Comparison of ENCODE assay signal across 24 cellular contexts in the genomic region with DNA sequence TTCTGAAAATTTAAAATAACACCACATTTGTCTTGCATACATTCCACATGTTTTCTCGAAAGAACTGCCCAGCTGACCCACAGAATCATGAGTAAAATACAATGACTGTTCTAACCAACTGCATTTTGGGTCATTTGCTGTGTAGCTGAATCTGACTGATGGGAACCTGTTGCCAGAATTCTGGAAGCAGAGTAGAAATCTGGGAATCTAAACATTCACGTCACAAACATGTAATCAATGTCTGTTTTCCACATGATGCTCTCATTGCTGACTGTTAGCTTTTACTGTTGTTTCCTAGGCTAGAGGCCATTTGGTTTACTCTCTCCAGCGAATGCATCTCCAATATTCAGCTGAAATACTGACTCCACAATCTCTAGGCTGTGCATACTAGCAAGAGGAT.
"Had no signal": no experiment of that assay in that cellular context is flagged by ENCODE, and none has a peak within 500 bp of the region (broad histone marks: within the 10 kb centered on the region; RNA-seq: fewer than 3 reads in every experiment).

No MANE protein-coding gene starts in this region.

- H3K27ac ChIP-seq: left lung, lower lobe of right lung, neutrophil, parathyroid adenoma, right atrium auricular region, skin epidermis, spleen, tibial nerve, vagina had no signal

- H3K4me1 ChIP-seq: left lung, lower lobe of right lung, parathyroid adenoma, right atrium auricular region, spleen, tibial nerve, vagina had no signal

- DNase-seq: hypothalamus; immature natural killer cell; kidney; left colon; left lung; lower lobe of right lung; mammary epithelial cell; mesenchymal stem cell; naive thymus-derived CD8-positive, alpha-beta T cell; occipital lobe; spleen; stimulated activated CD4-positive, alpha-beta T cell treated with anti-CD3 and anti-CD28 coated beads, Interleukin-4, amount 100 ng/mL, for 24 hours; stimulated activated naive CD4-positive, alpha-beta T cell; stimulated activated naive CD8-positive, alpha-beta T cell treated with anti-CD3 and anti-CD28 coated beads, Interleukin-15, amount 100 ng/mL, for 72 hours; substantia nigra had no signal

- ATAC-seq: left colon; left lung; lower lobe of right lung; naive thymus-derived CD8-positive, alpha-beta T cell; sciatic nerve; stimulated activated effector memory CD8-positive, alpha-beta T cell treated with anti-CD3 and anti-CD28 coated beads, Interleukin-12 subunit alpha, Interleukin-12 subunit beta, amount 100 ng/mL, for 72 hours; stimulated activated naive CD8-positive, alpha-beta T cell treated with anti-CD3 and anti-CD28 coated beads, Interleukin-15, amount 100 ng/mL, for 72 hours had no signal

- H3K9me3 ChIP-seq: left lung, lower lobe of right lung, neutrophil, right atrium auricular region, spleen, tibial nerve, vagina had no signal

- H3K27me3 ChIP-seq: left lung, neutrophil, right atrium auricular region, spleen, tibial nerve, vagina had no signal

- H3K36me3 ChIP-seq: left lung, lower lobe of right lung, neutrophil, right atrium auricular region, spleen, tibial nerve, vagina had no signal

- H3K4me3 ChIP-seq: left lung, lower lobe of right lung, right atrium auricular region, skin epidermis, spleen, tibial nerve, vagina had no signal

- H3K9ac ChIP-seq: parathyroid adenoma had no signal

- H3K79me2 ChIP-seq: parathyroid adenoma had no signal

- H2AFZ ChIP-seq: parathyroid adenoma had no signal

- FAIRE-seq: islet of Langerhans, kidney had no signal
